9 cellular contexts compared by ENCODE assay signal in the genomic region with DNA sequence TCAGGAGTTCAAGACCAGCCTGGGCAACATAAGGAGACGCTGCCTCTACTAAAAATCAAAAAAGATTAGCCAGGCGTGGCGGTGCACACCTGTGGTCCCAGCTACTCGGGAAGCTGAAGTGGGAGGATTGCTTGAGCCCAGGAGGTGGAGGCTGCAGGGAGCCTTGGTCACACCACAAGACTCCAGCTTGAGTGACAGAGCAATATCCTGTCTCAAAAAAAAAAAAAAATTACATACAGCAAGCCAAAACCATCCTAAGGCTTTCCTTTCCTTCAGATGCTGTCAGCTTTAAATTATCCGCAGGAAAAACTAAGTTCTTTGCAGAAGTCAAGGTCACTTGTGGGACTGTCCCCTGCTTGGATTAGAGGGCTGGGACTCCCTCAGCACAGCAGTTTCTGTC. TPM values are rescaled to one million over a fixed set of nuclear protein-coding genes. Genes with fewer than 3 reads are reported as not detected.
DNase-seq lines count a peak whose midpoint lies in the region; ATAC-seq, FAIRE-seq and TF ChIP-seq lines count a peak whose summit lies in the region.
"Had no signal": no experiment of that assay in that cellular context is flagged by ENCODE, and none has a peak within 500 bp of the region (broad histone marks: within the 10 kb centered on the region; RNA-seq: fewer than 3 reads in every experiment).

No MANE protein-coding gene starts in this region.

- DNase-seq in BJ (ENCODE audit: low read depth) (no peak), LNCaP clone FGC (ENCODE audit: low read depth) (no peak), choroid plexus epithelial cell (ENCODE audit: low read depth) (no peak), natural killer cell (no peak), urothelium cell line (ENCODE audit: low spot score) (no peak), ACHN (no peak)
- DNase-seq: NCI-H1048 had no signal

- POLR2A ChIA-PET in BJ (lab: Charles Lee), result no interaction called here

- H3K27me3 Mint-ChIP-seq in natural killer cell (ENCODE audit: low read depth in 2 of 2), result no peaks in the 10 kb centered on the region

- H3K27me3 ChIP-seq in BJ (ENCODE audit: control insufficient read depth, insufficient read depth, low read length), result no peaks in the 10 kb centered on the region

- peaks cover 55 to 56% of the 10 kb centered on the region in 2 donors for H3K4me1 Mint-ChIP-seq in natural killer cell

- no peaks in the 10 kb centered on the region for H3K36me3 ChIP-seq in BJ (ENCODE audit: control insufficient read depth, insufficient read depth, low read length)

- H3K4me3 ChIP-seq in BJ (ENCODE audit: low read depth, low read length) (peak overlapping the region; percentile 85), LNCaP clone FGC (ENCODE audit: low read depth, low read length) (peak overlapping the region; percentile 98), choroid plexus epithelial cell (ENCODE audit: low read depth, low read length) (peak overlapping the region; percentile 90)

- intact Hi-C loops in natural killer cell (cut with micrococcal nuclease), result no loop called here

- TF ChIP-seq CTCF in BJ (IDR thresholded peaks at IDR 0.05; ENCODE audit: insufficient read depth, low read depth, low read length), result no peak
- no peak for TF ChIP-seq CTCF in LNCaP clone FGC (IDR thresholded peaks at IDR 0.05; ENCODE audit: control insufficient read depth, extremely low read depth, insufficient read depth)
- no peak for TF ChIP-seq CTCF in choroid plexus epithelial cell (conservative IDR thresholded peaks at IDR 0.05; ENCODE audit: low read depth, low read length)
- no peak for TF ChIP-seq CTCF in natural killer cell (IDR thresholded peaks at IDR 0.05)

- peak overlapping the region; percentile 97 to 98 for H3K27ac Mint-ChIP-seq in natural killer cell

- CTCF ChIA-PET in BJ (lab: Yijun Ruan, JAX), result interaction anchor here (1.3 to 2.4 kb wide), 5 partner anchors 9 to 179 kb away, joined by 3 to 7 read pairs (median 6); a partner anchor contains a TSS

- H3K9me3 Mint-ChIP-seq in natural killer cell, result no peaks in the 10 kb centered on the region

- in situ Hi-C loops in ACHN (cut with HindIII; ENCODE audit: low pct_ligation_motif_present, low pct_unique_long_range_greater_than_20kb, low sequenced_read_pairs), result no loop called here

- ATAC-seq in natural killer cell (no peak), GM21737 (IDR thresholded peaks at IDR 0.05; ENCODE audit: unreplicated experiment) (no peak), HG03196 (IDR thresholded peaks at IDR 0.05; ENCODE audit: unreplicated experiment) (no peak)

- H3K36me3 Mint-ChIP-seq in natural killer cell, result no peaks in the 10 kb centered on the region

- no peak for FAIRE-seq in urothelium cell line (lab: Jason Lieb, UNC)

- H3K4me3 Mint-ChIP-seq in natural killer cell, result peak overlapping the region; percentile 93

RNA-seq across cellular contexts. Expression of a gene that starts 1.3 kb away (rescaled TPM):
- 117 and 150 TPM in 2 replicates for polyA plus RNA-seq in BJ (2011; rRNA removed)
- polyA minus RNA-seq in BJ (2011; rRNA and poly(A)+ RNA removed), result 110 and 113 TPM in 2 replicates
- total RNA-seq in natural killer cell, result 100 to 1,000 TPM; 185 to 190 (median 188) TPM

RNA-seq across cellular contexts. Expression of a gene that starts 17.0 kb away (rescaled TPM):
- 179 and 239 TPM in 2 replicates for polyA plus RNA-seq in BJ (2011; rRNA removed)
- polyA minus RNA-seq in BJ (2011; rRNA and poly(A)+ RNA removed), result 31.8 and 44.2 TPM in 2 replicates
- 10 to 100 TPM; 50.4 to 64.3 (median 60.8) TPM for total RNA-seq in natural killer cell

RNA-seq across cellular contexts. Expression of a gene that starts 32.1 kb away (rescaled TPM):
- 13.7 and 14.1 TPM in 2 replicates for polyA plus RNA-seq in BJ (2011; rRNA removed)
- 5.4 and 8.8 TPM in 2 replicates for polyA minus RNA-seq in BJ (2011; rRNA and poly(A)+ RNA removed)
- total RNA-seq in natural killer cell, result 10 to 100 TPM; 27.2 to 37.9 (median 30.2) TPM

RNA-seq across cellular contexts. Expression of a gene that starts 35.0 kb away (rescaled TPM):
- 27.2 and 32.3 TPM in 2 replicates for polyA plus RNA-seq in BJ (2011; rRNA removed)
- polyA minus RNA-seq in BJ (2011; rRNA and poly(A)+ RNA removed), result 9.5 and 11.6 TPM in 2 replicates
- 100 to 1,000 TPM in 1 of 3 donors, 10 to 100 TPM in 2; 86.2 to 117 (median 95.7) TPM for total RNA-seq in natural killer cell

RNA-seq across cellular contexts. Expression of a gene that starts 39.9 kb away (rescaled TPM):
- polyA plus RNA-seq in BJ (2011; rRNA removed), result 0.12 TPM in 1 of 2 replicates, not detected in the other
- not detected in 2 replicates for polyA minus RNA-seq in BJ (2011; rRNA and poly(A)+ RNA removed)
- 1 to 10 TPM; 1.8 to 2.7 (median 2.2) TPM for total RNA-seq in natural killer cell
